ENCODE assay signal across 12 cellular contexts in the genomic region with DNA sequence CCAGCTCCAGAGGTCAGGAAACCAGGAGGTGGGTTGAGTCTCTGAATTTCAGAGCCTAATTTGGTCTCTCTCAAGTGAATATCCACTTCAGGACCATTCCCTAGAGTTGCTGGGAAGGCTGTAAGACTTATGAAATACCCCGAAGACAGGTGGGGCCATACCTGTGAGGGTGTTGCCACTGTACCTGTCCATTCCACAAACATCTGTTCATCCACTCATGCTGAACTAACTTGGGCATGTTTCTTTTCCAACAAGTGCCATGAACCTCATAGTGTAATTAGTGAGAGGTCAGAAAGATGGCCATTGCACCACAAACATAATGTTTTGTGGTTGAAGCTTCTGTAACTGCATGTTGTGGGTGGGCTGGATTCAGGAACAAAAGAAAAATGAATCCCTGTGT. TPM values are rescaled to one million over a fixed set of nuclear protein-coding genes. Genes with fewer than 3 reads are reported as not detected.
A peak's percentile ranks its signal among the peaks of the same experiment; 100 is the strongest.
DNase-seq lines count a peak whose midpoint lies in the region; ATAC-seq and TF ChIP-seq lines count a peak whose summit lies in the region.
"Had no signal": no experiment of that assay in that cellular context is flagged by ENCODE, and none has a peak within 500 bp of the region (broad histone marks: within the 10 kb centered on the region; RNA-seq: fewer than 3 reads in every experiment).

No MANE protein-coding gene starts in this region.

- H3K27ac ChIP-seq in 22Rv1 (0 out of 2 replicates have a peak overlapping the region, but pooled peaks have one; percentile 1), lower lobe of right lung (no peak overlapping the region), sigmoid colon (no peak overlapping the region)
- H3K27ac ChIP-seq in CD8-positive, alpha-beta T cell (ENCODE audit: low read depth, low read length) = no peak overlapping the region

- peaks cover 34% of the 10 kb centered on the region for H3K36me3 Mint-ChIP-seq in CD8-positive, alpha-beta T cell
- peaks cover 41% of the 10 kb centered on the region for H3K36me3 Mint-ChIP-seq in activated T-helper 2 cell treated with anti-CD3 and anti-CD28 coated beads, Interferon-gamma antibody, Interleukin-2, Interleukin-4, amounts not matched to agents 10 μg/mL and 5 μg/mL and 100 μg/mL, durations not matched to agents 14 hours and 24 hours and 36 hours (ENCODE audit: low read depth)

- no peaks in the 10 kb centered on the region for H3K27me3 Mint-ChIP-seq in CD8-positive, alpha-beta T cell (ENCODE audit: low read depth)
- H3K27me3 Mint-ChIP-seq in activated T-helper 2 cell treated with anti-CD3 and anti-CD28 coated beads, Interferon-gamma antibody, Interleukin-2, Interleukin-4, amounts not matched to agents 10 μg/mL and 5 μg/mL and 100 μg/mL, durations not matched to agents 14 hours and 24 hours and 36 hours (ENCODE audit: low read depth) = no peaks in the 10 kb centered on the region
- H3K27me3 Mint-ChIP-seq: activated CD4-positive, alpha-beta T cell treated with anti-CD3 and anti-CD28 coated beads, Interleukin-2, amount 10 ng/mL, durations not matched to agents 7 days and 5 days had no signal

- no peak overlapping the region for H3K4me3 ChIP-seq in CD8-positive, alpha-beta T cell (ENCODE audit: low read depth, low read length)
- H3K4me3 ChIP-seq in lower lobe of right lung (no peak overlapping the region), sigmoid colon (no peak overlapping the region)

- CTCF ChIA-PET in CD8-positive, alpha-beta T cell (lab: Charles Lee) = interaction anchor here (0.6 to 1.7 kb wide), 5 partner anchors 11 to 210 kb away, joined by 3 to 4 read pairs (median 3); no protein-coding TSS in a partner anchor

- no peak overlapping the region for H3K4me3 Mint-ChIP-seq in CD8-positive, alpha-beta T cell
- H3K4me3 Mint-ChIP-seq in activated T-helper 2 cell treated with anti-CD3 and anti-CD28 coated beads, Interferon-gamma antibody, Interleukin-2, Interleukin-4, amounts not matched to agents 10 μg/mL and 5 μg/mL and 100 μg/mL, durations not matched to agents 14 hours and 24 hours and 36 hours (ENCODE audit: low read depth) = no peak overlapping the region
- H3K4me3 Mint-ChIP-seq: activated CD4-positive, alpha-beta T cell treated with anti-CD3 and anti-CD28 coated beads, Interleukin-2, amount 10 ng/mL, durations not matched to agents 7 days and 5 days had no signal

- no peak for TF ChIP-seq POLR2A in sigmoid colon (IDR thresholded peaks at IDR 0.05)

- no peaks in the 10 kb centered on the region for H3K27me3 ChIP-seq in CD8-positive, alpha-beta T cell (ENCODE audit: insufficient read depth, low read length)
- H3K27me3 ChIP-seq in lower lobe of right lung (ENCODE audit: low read depth) = no peaks in the 10 kb centered on the region
- no peaks in the 10 kb centered on the region for H3K27me3 ChIP-seq in sigmoid colon

- no peaks in the 10 kb centered on the region for H3K9me3 ChIP-seq in CD8-positive, alpha-beta T cell (ENCODE audit: low read length)
- H3K9me3 ChIP-seq in lower lobe of right lung (no peaks in the 10 kb centered on the region), sigmoid colon (no peaks in the 10 kb centered on the region)

- H3K4me1 Mint-ChIP-seq in CD8-positive, alpha-beta T cell (ENCODE audit: low read depth) = peaks cover 63% of the 10 kb centered on the region
- H3K4me1 Mint-ChIP-seq in activated T-helper 2 cell treated with anti-CD3 and anti-CD28 coated beads, Interferon-gamma antibody, Interleukin-2, Interleukin-4, amounts not matched to agents 10 μg/mL and 5 μg/mL and 100 μg/mL, durations not matched to agents 14 hours and 24 hours and 36 hours (ENCODE audit: low read depth) = peaks cover 22% of the 10 kb centered on the region

- intact Hi-C loops in CD8-positive, alpha-beta T cell (cut with DNase I, micrococcal nuclease) = no loop called here
- intact Hi-C loops in activated T-helper 2 cell treated with anti-CD3 and anti-CD28 coated beads, Interferon-gamma antibody, Interleukin-2, Interleukin-4, amounts not matched to agents 10 μg/mL and 5 μg/mL and 100 μg/mL, durations not matched to agents 14 hours and 24 hours and 36 hours (cut with micrococcal nuclease) = no loop called here
- intact Hi-C loops in lower lobe of right lung (cut with DNase I) (no loop called here), sigmoid colon (cut with DNase I) (no loop called here)

- H3K27ac Mint-ChIP-seq in CD8-positive, alpha-beta T cell = peak overlapping the region; percentile 42
- peak overlapping the region; percentile 14 for H3K27ac Mint-ChIP-seq in activated T-helper 2 cell treated with anti-CD3 and anti-CD28 coated beads, Interferon-gamma antibody, Interleukin-2, Interleukin-4, amounts not matched to agents 10 μg/mL and 5 μg/mL and 100 μg/mL, durations not matched to agents 14 hours and 24 hours and 36 hours
- H3K27ac Mint-ChIP-seq: activated CD4-positive, alpha-beta T cell treated with anti-CD3 and anti-CD28 coated beads, Interleukin-2, amount 10 ng/mL, durations not matched to agents 7 days and 5 days had no signal

- peaks cover 15% of the 10 kb centered on the region for H3K36me3 ChIP-seq in CD8-positive, alpha-beta T cell (ENCODE audit: insufficient read depth, low read length)
- H3K36me3 ChIP-seq in lower lobe of right lung = peaks cover 17% of the 10 kb centered on the region
- peaks cover 0 to 19% (median 0%) of the 10 kb centered on the region in 4 donors for H3K36me3 ChIP-seq in sigmoid colon

- no peaks in the 10 kb centered on the region for H3K9me3 Mint-ChIP-seq in CD8-positive, alpha-beta T cell
- H3K9me3 Mint-ChIP-seq in activated T-helper 2 cell treated with anti-CD3 and anti-CD28 coated beads, Interferon-gamma antibody, Interleukin-2, Interleukin-4, amounts not matched to agents 10 μg/mL and 5 μg/mL and 100 μg/mL, durations not matched to agents 14 hours and 24 hours and 36 hours = no peaks in the 10 kb centered on the region
- H3K9me3 Mint-ChIP-seq: activated CD4-positive, alpha-beta T cell treated with anti-CD3 and anti-CD28 coated beads, Interleukin-2, amount 10 ng/mL, durations not matched to agents 7 days and 5 days had no signal

- no peak for DNase-seq in CD8-positive, alpha-beta T cell
- DNase-seq in activated T-helper 2 cell treated with anti-CD3 and anti-CD28 coated beads, Interferon-gamma antibody, Interleukin-2, Interleukin-4, amounts not matched to agents 10 μg/mL and 5 μg/mL and 100 μg/mL, durations not matched to agents 14 hours and 24 hours and 36 hours (ENCODE audit: low spot score) = no peak
- DNase-seq in lower lobe of right lung (no peak), islet precursor cell (no peak), sigmoid colon (no peak)
- DNase-seq: activated CD4-positive, alpha-beta T cell treated with anti-CD3 and anti-CD28 coated beads, Interleukin-2, amount 10 ng/mL, durations not matched to agents 7 days and 5 days; effector memory CD4-positive, alpha-beta T cell; NCI-H1436 treated with DMSO at 0.1 percent for 48 hours; NCI-H226 had no signal

- no peak for ATAC-seq in CD8-positive, alpha-beta T cell
- peak; percentile 39 to 80 for ATAC-seq in lower lobe of right lung
- no peak for ATAC-seq in GM21360 (IDR thresholded peaks at IDR 0.05; ENCODE audit: unreplicated experiment)
- no peak for ATAC-seq in HG03025 (IDR thresholded peaks at IDR 0.05; ENCODE audit: low FRiP score, unreplicated experiment)

- POLR2A ChIA-PET in CD8-positive, alpha-beta T cell (lab: Charles Lee) = no interaction called here

- peaks cover 55% of the 10 kb centered on the region for H3K4me1 ChIP-seq in CD8-positive, alpha-beta T cell (ENCODE audit: insufficient read depth, low read length)
- peaks cover 70% of the 10 kb centered on the region for H3K4me1 ChIP-seq in lower lobe of right lung
- H3K4me1 ChIP-seq in sigmoid colon = peaks cover 0 to 69% (median 52%) of the 10 kb centered on the region in 4 donors

- TF ChIP-seq EP300 in sigmoid colon (IDR thresholded peaks at IDR 0.05) = no peak

- WGBS in sigmoid colon, 2 donors = 54 to 64% methylated on average over 1 of the region's 1 CpG

- TF ChIP-seq CTCF in 22Rv1 (IDR thresholded peaks at IDR 0.05) (no peak), lower lobe of right lung (IDR thresholded peaks at IDR 0.05) (no peak), sigmoid colon (IDR thresholded peaks at IDR 0.05) (no peak)
- no peak for TF ChIP-seq CTCF in CD8-positive, alpha-beta T cell (IDR thresholded peaks at IDR 0.05)

RNA-seq across cellular contexts. Expression of a gene that starts 7.8 kb away (rescaled TPM):
- total RNA-seq in CD8-positive, alpha-beta T cell = 100 to 1,000 TPM; 604 to 613 TPM
- total RNA-seq in activated T-helper 2 cell treated with anti-CD3 and anti-CD28 coated beads, Interferon-gamma antibody, Interleukin-2, Interleukin-4, amounts not matched to agents 10 μg/mL and 5 μg/mL and 100 μg/mL, durations not matched to agents 14 hours and 24 hours and 36 hours = 509 and 523 TPM in 2 replicates
- total RNA-seq in lower lobe of right lung (175 TPM), sigmoid colon (100 to 1,000 TPM in 2 of 4 donors, 10 to 100 TPM in 2; 83.5 to 109 (median 94.8) TPM)
- 100 to 1,000 TPM in 1 of 3 donors, 10 to 100 TPM in 2; 25.7 to 146 (median 30.6) TPM for polyA plus RNA-seq in sigmoid colon

RNA-seq across cellular contexts. Expression of a gene that starts 36.6 kb away (rescaled TPM):
- total RNA-seq in CD8-positive, alpha-beta T cell = 100 to 1,000 TPM; 175 to 181 TPM
- total RNA-seq in activated T-helper 2 cell treated with anti-CD3 and anti-CD28 coated beads, Interferon-gamma antibody, Interleukin-2, Interleukin-4, amounts not matched to agents 10 μg/mL and 5 μg/mL and 100 μg/mL, durations not matched to agents 14 hours and 24 hours and 36 hours = 83.0 and 87.4 TPM in 2 replicates
- 256 TPM for total RNA-seq in lower lobe of right lung
- 10 to 100 TPM; 19.3 to 31.0 (median 25.3) TPM for total RNA-seq in sigmoid colon
- polyA plus RNA-seq in sigmoid colon = 10 to 100 TPM; 12.9 to 88.6 (median 23.4) TPM

RNA-seq across cellular contexts. Expression of a gene that starts 39.3 kb away (rescaled TPM):
- 10 to 100 TPM; 47.3 to 52.1 TPM for total RNA-seq in CD8-positive, alpha-beta T cell
- 67.2 and 75.0 TPM in 2 replicates for total RNA-seq in activated T-helper 2 cell treated with anti-CD3 and anti-CD28 coated beads, Interferon-gamma antibody, Interleukin-2, Interleukin-4, amounts not matched to agents 10 μg/mL and 5 μg/mL and 100 μg/mL, durations not matched to agents 14 hours and 24 hours and 36 hours
- total RNA-seq in lower lobe of right lung (29.7 TPM), sigmoid colon (10 to 100 TPM; 21.7 to 34.2 (median 29.7) TPM)
- polyA plus RNA-seq in sigmoid colon = 10 to 100 TPM; 64.9 to 93.6 (median 69.8) TPM

RNA-seq across cellular contexts. Expression of a gene that starts 55.9 kb away (rescaled TPM):
- total RNA-seq in CD8-positive, alpha-beta T cell = 100 to 1,000 TPM; 309 to 337 TPM
- total RNA-seq in activated T-helper 2 cell treated with anti-CD3 and anti-CD28 coated beads, Interferon-gamma antibody, Interleukin-2, Interleukin-4, amounts not matched to agents 10 μg/mL and 5 μg/mL and 100 μg/mL, durations not matched to agents 14 hours and 24 hours and 36 hours = 185 and 198 TPM in 2 replicates
- total RNA-seq in lower lobe of right lung (282 TPM), sigmoid colon (10 to 100 TPM; 53.2 to 96.7 (median 64.1) TPM)
- polyA plus RNA-seq in sigmoid colon = 100 to 1,000 TPM; 152 to 326 (median 222) TPM

Comparison
In these comparisons a context has a peak if more than half of its experiments do, and no peak if none do; other contexts are left out.
1. ATAC-seq: peak in lower lobe of right lung (2 of 2); none in CD8-positive, alpha-beta T cell (single experiment), GM21360 (single experiment) and HG03025 (single experiment).